19 cellular contexts compared by ENCODE assay signal in the genomic region with DNA sequence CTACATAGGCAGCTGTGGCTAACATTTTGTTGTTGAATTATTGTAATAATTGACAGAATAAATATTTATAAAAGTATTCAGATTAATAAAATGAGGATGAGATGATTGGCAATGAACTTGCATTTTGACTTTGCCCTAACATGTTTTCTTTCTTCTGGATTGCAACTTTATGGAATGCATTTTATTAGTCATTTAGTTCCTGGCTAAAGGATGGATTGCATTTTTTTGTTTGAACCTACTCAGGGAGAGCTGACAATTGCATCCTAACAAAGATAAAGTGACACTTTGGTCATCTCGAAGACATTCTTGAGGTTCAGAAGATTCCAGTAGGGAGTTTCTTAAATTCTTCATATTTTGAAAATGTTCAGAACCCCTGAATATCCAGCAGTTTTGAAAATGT. TPM values are rescaled to one million over a fixed set of nuclear protein-coding genes. Genes with fewer than 3 reads are reported as not detected.
A peak's percentile ranks its signal among the peaks of the same experiment; 100 is the strongest.
DNase-seq lines count a peak whose midpoint lies in the region; ATAC-seq and TF ChIP-seq lines count a peak whose summit lies in the region.
"Had no signal": no experiment of that assay in that cellular context is flagged by ENCODE, and none has a peak within 500 bp of the region (broad histone marks: within the 10 kb centered on the region; RNA-seq: fewer than 3 reads in every experiment).

No MANE protein-coding gene starts in this region.

- H3K4ac ChIP-seq in IMR-90 (ENCODE audit: low read depth, low read length), result no peak overlapping the region

- no peak overlapping the region for H3K23ac ChIP-seq in IMR-90 (ENCODE audit: low read depth, low read length)

- 0 out of 2 replicates have a peak, but pooled peaks have one; percentile 37 for ATAC-seq in IMR-90 (ENCODE audit: low read depth)
- peak; percentile 66 for ATAC-seq in foreskin keratinocyte
- no peak for ATAC-seq in GM19452 (IDR thresholded peaks at IDR 0.05; ENCODE audit: unreplicated experiment)
- ATAC-seq in GM18517 (IDR thresholded peaks at IDR 0.05; ENCODE audit: unreplicated experiment), result no peak
- ATAC-seq: CD8-positive, alpha-beta T cell; GM23338; K562; SK-N-SH treated with all-trans-retinoic acid at 6 μM for 48 hours had no signal

- CTCF ChIA-PET in IMR-90 (lab: Yijun Ruan, JAX), result no interaction called here

- DNase-seq in AG20443 (ENCODE audit: low spot score) (peak; percentile 48), IMR-90 (no peak), cardiac fibroblast (ENCODE audit: low read depth in 2 of 2) (peak; percentile 17 to 26), foreskin keratinocyte (peak; percentile 34 to 52), midbrain (lab: John Stamatoyannopoulos, UW) (no peak)
- DNase-seq: CD8-positive, alpha-beta T cell; DMS79; HCEC 1CT; NCI-H1105; NCI-H1694; NCI-H510A treated with DMSO at 0.1 percent for 48 hours; NCI-H774; SIG-M5 had no signal

- no peak overlapping the region for H3K56ac ChIP-seq in IMR-90 (ENCODE audit: extremely low read depth, insufficient read depth, low read length)

- H2AFZ ChIP-seq in IMR-90 (replicated peaks; ENCODE audit: low read length, poor library complexity), result no peak overlapping the region
- H2AFZ ChIP-seq: GM23338 had no signal

- H3K79me1 ChIP-seq in IMR-90 (ENCODE audit: low read depth in 1 of 2, low read length in 2 of 2), result peaks cover 0 to 9% of the 10 kb centered on the region in 2 experiments; a peak in 2 of 4 replicates

- H2BK5ac ChIP-seq in IMR-90 (ENCODE audit: low read depth, low read length, poor library complexity, severe bottlenecking), result peak overlapping the region; percentile 46

- dilution Hi-C loops in IMR-90 (cut with HindIII; ENCODE audit: low sequenced_read_pairs, unreplicated experiment), result no loop called here

- H3K27ac ChIP-seq in IMR-90 (ENCODE audit: insufficient read depth, low read length) (no peak overlapping the region), foreskin keratinocyte (no peak overlapping the region)
- H3K27ac ChIP-seq: BLaER1 treated with 17β-estradiol and CSF1 and Interleukin-3, amounts not matched to agents 10 nM and 100 nM had no signal

- H3K4me1 ChIP-seq in IMR-90 (ENCODE audit: control insufficient read depth, insufficient read depth, low read length) (peaks cover 6% of the 10 kb centered on the region; the same call in 1 of the 2 replicates), foreskin keratinocyte (peaks cover 17% of the 10 kb centered on the region)

- no peak overlapping the region for H3K14ac ChIP-seq in IMR-90 (replicated peaks; ENCODE audit: low read depth, low read length)

- intact Hi-C loops in IMR-90 (cut with micrococcal nuclease), result no loop called here

- no peaks in the 10 kb centered on the region for H4K20me1 ChIP-seq in IMR-90 (ENCODE audit: insufficient read depth, low read length)
- H4K20me1 ChIP-seq: BLaER1 treated with 17β-estradiol and CSF1 and Interleukin-3, amounts not matched to agents 10 nM and 100 nM had no signal

- no peak overlapping the region for H4K5ac ChIP-seq in IMR-90 (ENCODE audit: low read depth, low read length)

- TF ChIP-seq POLR2A in IMR-90 (IDR thresholded peaks at IDR 0.05; ENCODE audit: low read depth, low read length), result no peak

- no peak overlapping the region for H2AK9ac ChIP-seq in IMR-90 (replicated peaks; ENCODE audit: low read depth, low read length, poor library complexity)

- H2AK5ac ChIP-seq in IMR-90 (ENCODE audit: low read depth, low read length), result no peak overlapping the region

- TF ChIP-seq RAD21 in IMR-90 (IDR thresholded peaks at IDR 0.05; ENCODE audit: low read length), result no peak

- H2BK15ac ChIP-seq in IMR-90 (ENCODE audit: low read depth, low read length), result no peak overlapping the region

- H4K8ac ChIP-seq in IMR-90 (ENCODE audit: low read depth in 2 of 2, low read length in 2 of 2), result peak overlapping the region in 1 of 2 experiments; percentile 46; a peak in 1 of 4 replicates

- H3K36me3 ChIP-seq in IMR-90 (ENCODE audit: control insufficient read depth, insufficient read depth, low read length), result peaks cover 20% of the 10 kb centered on the region

- no CpG with 5 or more reads among the region's 1 CpG for WGBS in IMR-90 (ENCODE audit: extremely low coverage in 2 of 2, insufficient read length in 1 of 2), 2 experiments

- H2BK20ac ChIP-seq in IMR-90 (ENCODE audit: low read depth, low read length), result no peak overlapping the region

- H3K9me3 ChIP-seq in IMR-90 (ENCODE audit: control insufficient read depth, insufficient read depth, low read length), result no peaks in the 10 kb centered on the region

- H3K18ac ChIP-seq in IMR-90 (ENCODE audit: low read depth, low read length), result peak overlapping the region; percentile 58; the same call in 1 of the 2 replicates

- POLR2A ChIA-PET in IMR-90 (lab: Charles Lee; ENCODE audit: unreplicated experiment), result no interaction called here

- H3K4me3 ChIP-seq in IMR-90 (ENCODE audit: insufficient read depth, low read depth, low read length), result no peak overlapping the region
- H3K4me3 ChIP-seq in cardiac fibroblast (replicated peaks in 1 of 2; ENCODE audit: low read depth in 2 of 2, low read length in 2 of 2), result no peak overlapping the region
- H3K4me3 ChIP-seq: BLaER1 treated with 17β-estradiol and CSF1 and Interleukin-3, amounts not matched to agents 10 nM and 100 nM; GM23338; K562 had no signal

- H3K27me3 ChIP-seq in IMR-90 (ENCODE audit: control insufficient read depth, insufficient read depth, low read length), result no peaks in the 10 kb centered on the region
- H3K27me3 ChIP-seq in foreskin keratinocyte, result no peaks in the 10 kb centered on the region
- H3K27me3 ChIP-seq: BLaER1 treated with 17β-estradiol and CSF1 and Interleukin-3, amounts not matched to agents 10 nM and 100 nM had no signal

- H2BK120ac ChIP-seq in IMR-90 (ENCODE audit: low read depth, low read length), result no peak overlapping the region

- BruUV-seq in IMR-90 (replicated peaks; lab: Mats Ljungman, UMichigan), result no TSS peak

- H3K9ac ChIP-seq in IMR-90 (ENCODE audit: low read depth, low read length), result no peak overlapping the region
- H3K9ac ChIP-seq: BLaER1 treated with 17β-estradiol and CSF1 and Interleukin-3, amounts not matched to agents 10 nM and 100 nM had no signal

- TF ChIP-seq CTCF in IMR-90 (conservative IDR thresholded peaks at IDR 0.05; ENCODE audit: low read depth, low read length), result no peak
- no peak for TF ChIP-seq CTCF in cardiac fibroblast (IDR thresholded peaks at IDR 0.05; ENCODE audit: low read depth, low read length)
- TF ChIP-seq CTCF in foreskin keratinocyte (conservative IDR thresholded peaks at IDR 0.05), result no peak

- in situ Hi-C loops in IMR-90 (cut with MboI; ENCODE audit: low sequenced_read_pairs), result no loop called here

- H3K4me2 ChIP-seq in IMR-90 (ENCODE audit: low read depth, low read length), result no peak overlapping the region
- H3K4me2 ChIP-seq: BLaER1 treated with 17β-estradiol and CSF1 and Interleukin-3, amounts not matched to agents 10 nM and 100 nM; GM23338 had no signal

- no peak overlapping the region for H4K91ac ChIP-seq in IMR-90 (ENCODE audit: insufficient read depth, low read depth, low read length)

- H3K9me1 ChIP-seq in IMR-90 (ENCODE audit: insufficient read depth, low read length), result no peaks in the 10 kb centered on the region; the same call in 1 of the 2 replicates

TF ChIP-seq in IMR-90, 13 proteins besides CTCF, POLR2A, EP300 and RAD21:
- no peak for TF ChIP-seq SMC3 (IDR thresholded peaks at IDR 0.05; ENCODE audit: low read depth, low read length)
- TF ChIP-seq, protein P1, sequence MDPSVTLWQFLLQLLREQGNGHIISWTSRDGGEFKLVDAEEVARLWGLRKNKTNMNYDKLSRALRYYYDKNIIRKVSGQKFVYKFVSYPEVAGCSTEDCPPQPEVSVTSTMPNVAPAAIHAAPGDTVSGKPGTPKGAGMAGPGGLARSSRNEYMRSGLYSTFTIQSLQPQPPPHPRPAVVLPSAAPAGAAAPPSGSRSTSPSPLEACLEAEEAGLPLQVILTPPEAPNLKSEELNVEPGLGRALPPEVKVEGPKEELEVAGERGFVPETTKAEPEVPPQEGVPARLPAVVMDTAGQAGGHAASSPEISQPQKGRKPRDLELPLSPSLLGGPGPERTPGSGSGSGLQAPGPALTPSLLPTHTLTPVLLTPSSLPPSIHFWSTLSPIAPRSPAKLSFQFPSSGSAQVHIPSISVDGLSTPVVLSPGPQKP (IDR thresholded peaks at IDR 0.05; ENCODE audit: borderline replicate concordance, low read depth, low read length), result no peak
- no peak for TF ChIP-seq RFX5 (IDR thresholded peaks at IDR 0.05; ENCODE audit: low read depth, low read length)
- no peak for TF ChIP-seq CHD1 (IDR thresholded peaks at IDR 0.05; ENCODE audit: low read depth, low read length)
- TF ChIP-seq CEBPB (IDR thresholded peaks at IDR 0.05; ENCODE audit: low read depth, low read length), result no peak
- no peak for TF ChIP-seq MAZ (IDR thresholded peaks at IDR 0.05; ENCODE audit: borderline replicate concordance, low read depth, low read length)

RNA-seq across cellular contexts. Expression of a gene that starts 37.5 kb away (rescaled TPM):
- 82.5 and 94.5 TPM in 2 replicates for total RNA-seq in IMR-90 (2012; rRNA removed)
- 35.8 and 42.6 TPM in 2 replicates for polyA plus RNA-seq in IMR-90 (2012; rRNA removed)
- polyA plus RNA-seq in IMR-90 (2012; cell fraction: cytosol; rRNA removed), result 31.9 and 32.3 TPM in 2 replicates
- polyA plus RNA-seq in IMR-90 (2012; cell fraction: nucleus; rRNA removed; ENCODE audit: low replicate concordance), result 12.6 and 24.0 TPM in 2 replicates
- total RNA-seq in foreskin keratinocyte, result 33.3 and 49.4 TPM in 2 replicates
- 25.2 and 39.2 TPM in 2 replicates for polyA plus RNA-seq in foreskin keratinocyte

Comparison
In these comparisons a context has a peak if more than half of its experiments do, and no peak if none do; other contexts are left out.
1. DNase-seq: peak in AG20443 (single experiment), cardiac fibroblast (2 of 2) and foreskin keratinocyte (2 of 2); none in IMR-90 (single experiment) and midbrain (single experiment).
2. ATAC-seq: peak in IMR-90 (single experiment) and foreskin keratinocyte (single experiment); none in GM19452 (single experiment) and GM18517 (single experiment).